In the genomic region with DNA sequence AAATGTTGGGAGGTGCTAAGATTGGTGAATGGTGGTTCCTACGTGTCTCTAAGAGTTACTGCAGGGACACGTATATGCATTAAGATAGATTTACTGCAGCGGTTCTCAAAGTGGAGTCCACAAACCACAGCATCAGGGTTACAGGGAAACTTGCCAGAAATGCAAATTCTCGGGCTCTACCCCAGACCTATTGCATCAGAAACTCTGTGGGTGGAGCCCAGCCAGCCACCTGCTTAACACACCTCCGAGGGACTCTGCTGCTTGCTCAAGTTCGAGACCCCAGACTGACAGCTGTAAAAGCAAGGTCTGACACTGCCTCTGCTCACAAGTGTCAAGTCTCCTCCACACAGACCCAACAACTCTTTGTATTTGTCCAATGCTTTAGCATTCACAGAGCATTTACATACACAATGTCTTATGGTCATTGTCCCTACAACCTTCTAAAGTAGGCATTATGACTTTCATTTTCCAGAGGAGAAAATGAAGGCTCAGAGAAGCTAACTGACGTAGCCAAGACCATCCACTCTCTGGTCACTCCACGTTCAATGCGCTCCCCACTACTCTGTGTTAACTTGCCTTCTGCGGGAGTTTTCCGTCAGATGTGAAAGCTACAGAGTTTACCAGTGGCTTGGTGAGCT, we compare ENCODE assay signal across 1 cellular context.
TF ChIP-seq lines count a peak whose summit lies in the region.

No MANE protein-coding gene starts in this region.

TF ChIP-seq in K562, 482 proteins besides CTCF, POLR2A, EP300 and RAD21 (continued from another document and continues in another):
- no peak for TF ChIP-seq CC2D1A (IDR thresholded peaks at IDR 0.05)
- TF ChIP-seq EP400 (IDR thresholded peaks at IDR 0.05), result peak; percentile 75
- no peak for TF ChIP-seq ZNF12 (CRISPR knock-in tag; IDR thresholded peaks at IDR 0.05)
- TF ChIP-seq NRF1 (conservative IDR thresholded peaks at IDR 0.05 in 1 of 2, IDR thresholded peaks at IDR 0.05 in 1 of 2), result no peak
- TF ChIP-seq RBM14 (IDR thresholded peaks at IDR 0.05; ENCODE audit: borderline replicate concordance, insufficient read depth, low read depth, low read length), result no peak
- TF ChIP-seq, protein P1, sequence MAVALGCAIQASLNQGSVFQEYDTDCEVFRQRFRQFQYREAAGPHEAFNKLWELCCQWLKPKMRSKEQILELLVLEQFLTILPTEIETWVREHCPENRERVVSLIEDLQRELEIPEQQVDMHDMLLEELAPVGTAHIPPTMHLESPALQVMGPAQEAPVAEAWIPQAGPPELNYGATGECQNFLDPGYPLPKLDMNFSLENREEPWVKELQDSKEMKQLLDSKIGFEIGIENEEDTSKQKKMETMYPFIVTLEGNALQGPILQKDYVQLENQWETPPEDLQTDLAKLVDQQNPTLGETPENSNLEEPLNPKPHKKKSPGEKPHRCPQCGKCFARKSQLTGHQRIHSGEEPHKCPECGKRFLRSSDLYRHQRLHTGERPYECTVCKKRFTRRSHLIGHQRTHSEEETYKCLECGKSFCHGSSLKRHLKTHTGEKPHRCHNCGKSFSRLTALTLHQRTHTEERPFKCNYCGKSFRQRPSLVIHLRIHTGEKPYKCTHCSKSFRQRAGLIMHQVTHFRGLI (CRISPR knock-in tag; IDR thresholded peaks at IDR 0.05), result no peak
- TF ChIP-seq ZNF408 (CRISPR knock-in tag; IDR thresholded peaks at IDR 0.05; ENCODE audit: low read depth), result no peak
- TF ChIP-seq, protein P2, sequence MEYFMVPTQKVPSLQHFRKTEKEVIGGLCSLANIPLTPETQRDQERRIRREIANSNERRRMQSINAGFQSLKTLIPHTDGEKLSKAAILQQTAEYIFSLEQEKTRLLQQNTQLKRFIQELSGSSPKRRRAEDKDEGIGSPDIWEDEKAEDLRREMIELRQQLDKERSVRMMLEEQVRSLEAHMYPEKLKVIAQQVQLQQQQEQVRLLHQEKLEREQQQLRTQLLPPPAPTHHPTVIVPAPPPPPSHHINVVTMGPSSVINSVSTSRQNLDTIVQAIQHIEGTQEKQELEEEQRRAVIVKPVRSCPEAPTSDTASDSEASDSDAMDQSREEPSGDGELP (CRISPR knock-in tag; IDR thresholded peaks at IDR 0.05; ENCODE audit: borderline replicate concordance), result peak; percentile 66; the same call in 1 of the 2 replicates
- TF ChIP-seq ZNF431 (CRISPR knock-in tag; IDR thresholded peaks at IDR 0.05), result 0 out of 2 replicates have a peak, but pooled peaks have one; percentile 37
- TF ChIP-seq, protein P3, sequence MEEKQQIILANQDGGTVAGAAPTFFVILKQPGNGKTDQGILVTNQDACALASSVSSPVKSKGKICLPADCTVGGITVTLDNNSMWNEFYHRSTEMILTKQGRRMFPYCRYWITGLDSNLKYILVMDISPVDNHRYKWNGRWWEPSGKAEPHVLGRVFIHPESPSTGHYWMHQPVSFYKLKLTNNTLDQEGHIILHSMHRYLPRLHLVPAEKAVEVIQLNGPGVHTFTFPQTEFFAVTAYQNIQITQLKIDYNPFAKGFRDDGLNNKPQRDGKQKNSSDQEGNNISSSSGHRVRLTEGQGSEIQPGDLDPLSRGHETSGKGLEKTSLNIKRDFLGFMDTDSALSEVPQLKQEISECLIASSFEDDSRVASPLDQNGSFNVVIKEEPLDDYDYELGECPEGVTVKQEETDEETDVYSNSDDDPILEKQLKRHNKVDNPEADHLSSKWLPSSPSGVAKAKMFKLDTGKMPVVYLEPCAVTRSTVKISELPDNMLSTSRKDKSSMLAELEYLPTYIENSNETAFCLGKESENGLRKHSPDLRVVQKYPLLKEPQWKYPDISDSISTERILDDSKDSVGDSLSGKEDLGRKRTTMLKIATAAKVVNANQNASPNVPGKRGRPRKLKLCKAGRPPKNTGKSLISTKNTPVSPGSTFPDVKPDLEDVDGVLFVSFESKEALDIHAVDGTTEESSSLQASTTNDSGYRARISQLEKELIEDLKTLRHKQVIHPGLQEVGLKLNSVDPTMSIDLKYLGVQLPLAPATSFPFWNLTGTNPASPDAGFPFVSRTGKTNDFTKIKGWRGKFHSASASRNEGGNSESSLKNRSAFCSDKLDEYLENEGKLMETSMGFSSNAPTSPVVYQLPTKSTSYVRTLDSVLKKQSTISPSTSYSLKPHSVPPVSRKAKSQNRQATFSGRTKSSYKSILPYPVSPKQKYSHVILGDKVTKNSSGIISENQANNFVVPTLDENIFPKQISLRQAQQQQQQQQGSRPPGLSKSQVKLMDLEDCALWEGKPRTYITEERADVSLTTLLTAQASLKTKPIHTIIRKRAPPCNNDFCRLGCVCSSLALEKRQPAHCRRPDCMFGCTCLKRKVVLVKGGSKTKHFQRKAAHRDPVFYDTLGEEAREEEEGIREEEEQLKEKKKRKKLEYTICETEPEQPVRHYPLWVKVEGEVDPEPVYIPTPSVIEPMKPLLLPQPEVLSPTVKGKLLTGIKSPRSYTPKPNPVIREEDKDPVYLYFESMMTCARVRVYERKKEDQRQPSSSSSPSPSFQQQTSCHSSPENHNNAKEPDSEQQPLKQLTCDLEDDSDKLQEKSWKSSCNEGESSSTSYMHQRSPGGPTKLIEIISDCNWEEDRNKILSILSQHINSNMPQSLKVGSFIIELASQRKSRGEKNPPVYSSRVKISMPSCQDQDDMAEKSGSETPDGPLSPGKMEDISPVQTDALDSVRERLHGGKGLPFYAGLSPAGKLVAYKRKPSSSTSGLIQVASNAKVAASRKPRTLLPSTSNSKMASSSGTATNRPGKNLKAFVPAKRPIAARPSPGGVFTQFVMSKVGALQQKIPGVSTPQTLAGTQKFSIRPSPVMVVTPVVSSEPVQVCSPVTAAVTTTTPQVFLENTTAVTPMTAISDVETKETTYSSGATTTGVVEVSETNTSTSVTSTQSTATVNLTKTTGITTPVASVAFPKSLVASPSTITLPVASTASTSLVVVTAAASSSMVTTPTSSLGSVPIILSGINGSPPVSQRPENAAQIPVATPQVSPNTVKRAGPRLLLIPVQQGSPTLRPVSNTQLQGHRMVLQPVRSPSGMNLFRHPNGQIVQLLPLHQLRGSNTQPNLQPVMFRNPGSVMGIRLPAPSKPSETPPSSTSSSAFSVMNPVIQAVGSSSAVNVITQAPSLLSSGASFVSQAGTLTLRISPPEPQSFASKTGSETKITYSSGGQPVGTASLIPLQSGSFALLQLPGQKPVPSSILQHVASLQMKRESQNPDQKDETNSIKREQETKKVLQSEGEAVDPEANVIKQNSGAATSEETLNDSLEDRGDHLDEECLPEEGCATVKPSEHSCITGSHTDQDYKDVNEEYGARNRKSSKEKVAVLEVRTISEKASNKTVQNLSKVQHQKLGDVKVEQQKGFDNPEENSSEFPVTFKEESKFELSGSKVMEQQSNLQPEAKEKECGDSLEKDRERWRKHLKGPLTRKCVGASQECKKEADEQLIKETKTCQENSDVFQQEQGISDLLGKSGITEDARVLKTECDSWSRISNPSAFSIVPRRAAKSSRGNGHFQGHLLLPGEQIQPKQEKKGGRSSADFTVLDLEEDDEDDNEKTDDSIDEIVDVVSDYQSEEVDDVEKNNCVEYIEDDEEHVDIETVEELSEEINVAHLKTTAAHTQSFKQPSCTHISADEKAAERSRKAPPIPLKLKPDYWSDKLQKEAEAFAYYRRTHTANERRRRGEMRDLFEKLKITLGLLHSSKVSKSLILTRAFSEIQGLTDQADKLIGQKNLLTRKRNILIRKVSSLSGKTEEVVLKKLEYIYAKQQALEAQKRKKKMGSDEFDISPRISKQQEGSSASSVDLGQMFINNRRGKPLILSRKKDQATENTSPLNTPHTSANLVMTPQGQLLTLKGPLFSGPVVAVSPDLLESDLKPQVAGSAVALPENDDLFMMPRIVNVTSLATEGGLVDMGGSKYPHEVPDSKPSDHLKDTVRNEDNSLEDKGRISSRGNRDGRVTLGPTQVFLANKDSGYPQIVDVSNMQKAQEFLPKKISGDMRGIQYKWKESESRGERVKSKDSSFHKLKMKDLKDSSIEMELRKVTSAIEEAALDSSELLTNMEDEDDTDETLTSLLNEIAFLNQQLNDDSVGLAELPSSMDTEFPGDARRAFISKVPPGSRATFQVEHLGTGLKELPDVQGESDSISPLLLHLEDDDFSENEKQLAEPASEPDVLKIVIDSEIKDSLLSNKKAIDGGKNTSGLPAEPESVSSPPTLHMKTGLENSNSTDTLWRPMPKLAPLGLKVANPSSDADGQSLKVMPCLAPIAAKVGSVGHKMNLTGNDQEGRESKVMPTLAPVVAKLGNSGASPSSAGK (IDR thresholded peaks at IDR 0.05), result peak; percentile 99
- TF ChIP-seq, protein P4, sequence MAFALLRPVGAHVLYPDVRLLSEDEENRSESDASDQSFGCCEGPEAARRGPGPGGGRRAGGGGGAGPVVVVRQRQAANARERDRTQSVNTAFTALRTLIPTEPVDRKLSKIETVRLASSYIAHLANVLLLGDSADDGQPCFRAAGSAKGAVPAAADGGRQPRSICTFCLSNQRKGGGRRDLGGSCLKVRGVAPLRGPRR (CRISPR knock-in tag; IDR thresholded peaks at IDR 0.05), result no peak
- TF ChIP-seq CEBPG (CRISPR knock-in tag; IDR thresholded peaks at IDR 0.05), result peak; percentile 98
- TF ChIP-seq CEBPG (tag; conservative IDR thresholded peaks at IDR 0.05 in 1 of 2, IDR thresholded peaks at IDR 0.05 in 1 of 2), result peak; percentile 96 to 97
- 0 out of 2 replicates have a peak, but pooled peaks have one; percentile 59 for TF ChIP-seq ZNF589 (CRISPR knock-in tag; IDR thresholded peaks at IDR 0.05; ENCODE audit: low read depth)
- TF ChIP-seq ELF4 (CRISPR knock-in tag; IDR thresholded peaks at IDR 0.05), result no peak
- TF ChIP-seq, protein P5, sequence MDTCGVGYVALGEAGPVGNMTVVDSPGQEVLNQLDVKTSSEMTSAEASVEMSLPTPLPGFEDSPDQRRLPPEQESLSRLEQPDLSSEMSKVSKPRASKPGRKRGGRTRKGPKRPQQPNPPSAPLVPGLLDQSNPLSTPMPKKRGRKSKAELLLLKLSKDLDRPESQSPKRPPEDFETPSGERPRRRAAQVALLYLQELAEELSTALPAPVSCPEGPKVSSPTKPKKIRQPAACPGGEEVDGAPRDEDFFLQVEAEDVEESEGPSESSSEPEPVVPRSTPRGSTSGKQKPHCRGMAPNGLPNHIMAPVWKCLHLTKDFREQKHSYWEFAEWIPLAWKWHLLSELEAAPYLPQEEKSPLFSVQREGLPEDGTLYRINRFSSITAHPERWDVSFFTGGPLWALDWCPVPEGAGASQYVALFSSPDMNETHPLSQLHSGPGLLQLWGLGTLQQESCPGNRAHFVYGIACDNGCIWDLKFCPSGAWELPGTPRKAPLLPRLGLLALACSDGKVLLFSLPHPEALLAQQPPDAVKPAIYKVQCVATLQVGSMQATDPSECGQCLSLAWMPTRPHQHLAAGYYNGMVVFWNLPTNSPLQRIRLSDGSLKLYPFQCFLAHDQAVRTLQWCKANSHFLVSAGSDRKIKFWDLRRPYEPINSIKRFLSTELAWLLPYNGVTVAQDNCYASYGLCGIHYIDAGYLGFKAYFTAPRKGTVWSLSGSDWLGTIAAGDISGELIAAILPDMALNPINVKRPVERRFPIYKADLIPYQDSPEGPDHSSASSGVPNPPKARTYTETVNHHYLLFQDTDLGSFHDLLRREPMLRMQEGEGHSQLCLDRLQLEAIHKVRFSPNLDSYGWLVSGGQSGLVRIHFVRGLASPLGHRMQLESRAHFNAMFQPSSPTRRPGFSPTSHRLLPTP (IDR thresholded peaks at IDR 0.05; ENCODE audit: borderline replicate concordance, extremely low read depth, insufficient read length), result peak; percentile 74
- TF ChIP-seq XRCC4 (IDR thresholded peaks at IDR 0.05; ENCODE audit: extremely low read depth, insufficient read depth, insufficient read length), result no peak
- TF ChIP-seq PHB (CRISPR knock-in tag; IDR thresholded peaks at IDR 0.05), result no peak
- TF ChIP-seq, protein P6, sequence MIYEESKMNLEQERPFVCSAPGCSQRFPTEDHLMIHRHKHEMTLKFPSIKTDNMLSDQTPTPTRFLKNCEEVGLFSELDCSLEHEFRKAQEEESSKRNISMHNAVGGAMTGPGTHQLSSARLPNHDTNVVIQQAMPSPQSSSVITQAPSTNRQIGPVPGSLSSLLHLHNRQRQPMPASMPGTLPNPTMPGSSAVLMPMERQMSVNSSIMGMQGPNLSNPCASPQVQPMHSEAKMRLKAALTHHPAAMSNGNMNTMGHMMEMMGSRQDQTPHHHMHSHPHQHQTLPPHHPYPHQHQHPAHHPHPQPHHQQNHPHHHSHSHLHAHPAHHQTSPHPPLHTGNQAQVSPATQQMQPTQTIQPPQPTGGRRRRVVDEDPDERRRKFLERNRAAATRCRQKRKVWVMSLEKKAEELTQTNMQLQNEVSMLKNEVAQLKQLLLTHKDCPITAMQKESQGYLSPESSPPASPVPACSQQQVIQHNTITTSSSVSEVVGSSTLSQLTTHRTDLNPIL (CRISPR knock-in tag; IDR thresholded peaks at IDR 0.05), result no peak
- peak; percentile 85 for TF ChIP-seq ATF7 (IDR thresholded peaks at IDR 0.05)
- peak in 1 of 2 experiments; percentile 21; a peak in 1 of 4 replicates for TF ChIP-seq TRIM24 (IDR thresholded peaks at IDR 0.05)
- TF ChIP-seq, protein P7, sequence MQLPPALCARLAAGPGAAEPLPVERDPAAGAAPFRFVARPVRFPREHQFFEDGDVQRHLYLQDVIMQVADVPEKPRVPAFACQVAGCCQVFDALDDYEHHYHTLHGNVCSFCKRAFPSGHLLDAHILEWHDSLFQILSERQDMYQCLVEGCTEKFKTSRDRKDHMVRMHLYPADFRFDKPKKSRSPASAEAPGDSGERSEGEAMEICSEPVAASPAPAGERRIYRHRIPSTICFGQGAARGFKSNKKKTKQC (CRISPR knock-in tag; IDR thresholded peaks at IDR 0.05), result peak; percentile 92
- TF ChIP-seq NFRKB (IDR thresholded peaks at IDR 0.05; ENCODE audit: low read depth), result peak; percentile 45; the same call in 1 of the 2 replicates
- no peak for TF ChIP-seq BMI1 (IDR thresholded peaks at IDR 0.05; ENCODE audit: low read length)
- no peak for TF ChIP-seq KDM2B (CRISPR knock-in tag; IDR thresholded peaks at IDR 0.05)
- TF ChIP-seq, protein P8, sequence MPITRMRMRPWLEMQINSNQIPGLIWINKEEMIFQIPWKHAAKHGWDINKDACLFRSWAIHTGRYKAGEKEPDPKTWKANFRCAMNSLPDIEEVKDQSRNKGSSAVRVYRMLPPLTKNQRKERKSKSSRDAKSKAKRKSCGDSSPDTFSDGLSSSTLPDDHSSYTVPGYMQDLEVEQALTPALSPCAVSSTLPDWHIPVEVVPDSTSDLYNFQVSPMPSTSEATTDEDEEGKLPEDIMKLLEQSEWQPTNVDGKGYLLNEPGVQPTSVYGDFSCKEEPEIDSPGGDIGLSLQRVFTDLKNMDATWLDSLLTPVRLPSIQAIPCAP (CRISPR knock-in tag; IDR thresholded peaks at IDR 0.05; ENCODE audit: borderline replicate concordance), result no peak; the same call in 1 of the 2 replicates
